Comparison of ENCODE assay signal across 11 cellular contexts in the genomic region with DNA sequence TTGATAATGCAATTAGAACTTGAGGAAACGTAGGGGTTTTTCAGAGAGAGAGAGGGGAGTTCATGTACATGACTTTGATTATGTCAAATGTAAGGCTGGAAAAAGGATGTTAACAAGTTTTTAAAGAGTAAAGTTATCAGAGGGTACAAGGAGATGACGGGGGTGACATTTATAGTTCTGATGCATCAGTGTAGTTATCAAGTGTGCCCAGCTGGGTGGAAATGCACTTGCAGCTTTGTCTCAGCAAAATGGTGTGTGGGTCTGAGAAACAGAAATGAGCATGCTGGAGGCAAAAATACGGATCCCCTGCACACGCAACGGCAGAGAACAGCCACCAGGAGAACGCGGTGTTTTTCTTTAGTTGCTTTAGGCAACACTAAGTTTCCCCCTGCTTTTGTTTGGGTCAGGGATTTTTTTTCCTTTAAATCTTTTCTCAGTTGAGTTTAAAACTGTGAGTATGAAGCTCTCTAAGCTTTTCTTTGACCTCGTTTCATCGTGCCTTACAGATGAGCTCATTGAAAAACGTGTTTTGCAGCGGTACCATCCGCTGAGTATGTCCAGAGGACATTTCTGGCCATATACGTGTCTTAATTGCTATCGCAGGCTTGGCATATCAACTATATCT.
DNase-seq lines count a peak whose midpoint lies in the region; ATAC-seq and TF ChIP-seq lines count a peak whose summit lies in the region.
"Had no signal": no experiment of that assay in that cellular context is flagged by ENCODE, and none has a peak within 500 bp of the region (broad histone marks: within the 10 kb centered on the region; RNA-seq: fewer than 3 reads in every experiment).

No MANE protein-coding gene starts in this region.

- peaks cover 6% of the 10 kb centered on the region for H3K27me3 Mint-ChIP-seq in brain
- H3K27me3 Mint-ChIP-seq in activated naive CD8-positive, alpha-beta T cell treated with anti-CD3 and anti-CD28 coated beads, Interleukin-2, amount 50 U/mL, for 24 hours = peaks cover 2% of the 10 kb centered on the region
- H3K27me3 Mint-ChIP-seq in activated CD4-positive, alpha-beta T cell treated with anti-CD3 and anti-CD28 coated beads for 36 hours = peaks cover 10% of the 10 kb centered on the region

- peak overlapping the region; percentile 26 for H3K9ac ChIP-seq in smooth muscle cell (ENCODE audit: low read depth)

- 74% methylated on average over 14 of the region's 14 CpGs for WGBS in smooth muscle cell (ENCODE audit: low lambda C conversion rate)

- POLR2A ChIA-PET in activated CD4-positive, alpha-beta T cell treated with anti-CD3 and anti-CD28 coated beads for 36 hours (lab: Charles Lee) = no interaction called here

- H3F3A ChIP-seq in smooth muscle cell (ENCODE audit: low read depth) = peaks cover 10% of the 10 kb centered on the region

- H3K9me3 ChIP-seq in smooth muscle cell (replicated peaks; ENCODE audit: low read depth) = no peaks in the 10 kb centered on the region

- H4K20me1 ChIP-seq in smooth muscle cell (ENCODE audit: low read depth) = peaks cover 100% of the 10 kb centered on the region

- H2AFZ ChIP-seq in smooth muscle cell (ENCODE audit: low read depth) = no peak overlapping the region

- no peak for ATAC-seq in activated naive CD8-positive, alpha-beta T cell treated with anti-CD3 and anti-CD28 coated beads, Interleukin-2, amount 50 U/mL, for 24 hours
- ATAC-seq in activated CD4-positive, alpha-beta T cell treated with anti-CD3 and anti-CD28 coated beads for 36 hours = no peak
- ATAC-seq: natural killer cell had no signal

- no peaks in the 10 kb centered on the region for H3K27me3 ChIP-seq in smooth muscle cell (ENCODE audit: low read depth)

- peaks cover 0 to 9% (median 5%) of the 10 kb centered on the region in 5 experiments for H3K9me3 Mint-ChIP-seq in brain
- H3K9me3 Mint-ChIP-seq in activated naive CD8-positive, alpha-beta T cell treated with anti-CD3 and anti-CD28 coated beads, Interleukin-2, amount 50 U/mL, for 24 hours = no peaks in the 10 kb centered on the region
- H3K9me3 Mint-ChIP-seq in activated CD4-positive, alpha-beta T cell treated with anti-CD3 and anti-CD28 coated beads for 36 hours (ENCODE audit: low read depth) = peaks cover 7% of the 10 kb centered on the region

- peaks cover 67% of the 10 kb centered on the region for H3K4me1 Mint-ChIP-seq in brain
- no peaks in the 10 kb centered on the region for H3K4me1 Mint-ChIP-seq in activated naive CD8-positive, alpha-beta T cell treated with anti-CD3 and anti-CD28 coated beads, Interleukin-2, amount 50 U/mL, for 24 hours
- H3K4me1 Mint-ChIP-seq in activated CD4-positive, alpha-beta T cell treated with anti-CD3 and anti-CD28 coated beads for 36 hours = no peaks in the 10 kb centered on the region
- H3K4me1 Mint-ChIP-seq: natural killer cell had no signal

- H3K36me3 ChIP-seq in smooth muscle cell (ENCODE audit: low read depth) = no peaks in the 10 kb centered on the region

- CTCF ChIA-PET in activated CD4-positive, alpha-beta T cell treated with anti-CD3 and anti-CD28 coated beads for 36 hours (lab: Charles Lee) = interaction anchor here (0.7 kb wide), 1 partner anchor 20 kb away, joined by 3 read pairs; no protein-coding TSS in a partner anchor

- H3K79me2 ChIP-seq in smooth muscle cell (ENCODE audit: low read depth) = peaks cover 92% of the 10 kb centered on the region

- intact Hi-C loops in activated CD4-positive, alpha-beta T cell treated with anti-CD3 and anti-CD28 coated beads for 36 hours (cut with DNase I, micrococcal nuclease) = no loop called here

- H3K4me3 ChIP-seq in GM12864 (ENCODE audit: low read depth, low read length) (no peak overlapping the region), smooth muscle cell (no peak overlapping the region)

- TF ChIP-seq CTCF in GM12864 (IDR thresholded peaks at IDR 0.05; ENCODE audit: low read depth, low read length, missing control alignments) = peak; percentile 21
- TF ChIP-seq CTCF in brain (conservative IDR thresholded peaks at IDR 0.05) = peak in 1 of 2 experiments; percentile 50
- TF ChIP-seq CTCF in smooth muscle cell (IDR thresholded peaks at IDR 0.05; ENCODE audit: borderline replicate concordance, insufficient read depth, poor library complexity, severe bottlenecking) = no peak

- peaks cover 26% of the 10 kb centered on the region for H3K36me3 Mint-ChIP-seq in brain
- H3K36me3 Mint-ChIP-seq in activated naive CD8-positive, alpha-beta T cell treated with anti-CD3 and anti-CD28 coated beads, Interleukin-2, amount 50 U/mL, for 24 hours (ENCODE audit: low read depth) = no peaks in the 10 kb centered on the region
- no peaks in the 10 kb centered on the region for H3K36me3 Mint-ChIP-seq in activated CD4-positive, alpha-beta T cell treated with anti-CD3 and anti-CD28 coated beads for 36 hours (ENCODE audit: low read depth)
- H3K36me3 Mint-ChIP-seq: natural killer cell had no signal

- DNase-seq in GM12864 (ENCODE audit: low read depth) = no peak
- peak; percentile 26 for DNase-seq in iPS-NIHi11 (ENCODE audit: low spot score)
- no peak for DNase-seq in smooth muscle cell (lab: John Stamatoyannopoulos, UW; ENCODE audit: unreplicated experiment)
- DNase-seq in activated gamma-delta T cell (lab: John Stamatoyannopoulos, UW) = no peak
- no peak for DNase-seq in activated naive CD8-positive, alpha-beta T cell treated with anti-CD3 and anti-CD28 coated beads, Interleukin-2, amount 50 U/mL, for 24 hours
- no peak for DNase-seq in activated CD4-positive, alpha-beta T cell treated with anti-CD3 and anti-CD28 coated beads for 36 hours
- no peak for DNase-seq in SHP77 (lab: John Stamatoyannopoulos, UW)
- DNase-seq: natural killer cell; stimulated activated CD4-positive, alpha-beta T cell treated with anti-CD3 and anti-CD28 coated beads, Interleukin-4, amount 100 ng/mL, for 1 hour; T-helper 1 cell had no signal

- H3K4me3 Mint-ChIP-seq in brain = peak overlapping the region in 2 of 5 experiments; percentile 16 to 38
- no peak overlapping the region for H3K4me3 Mint-ChIP-seq in activated naive CD8-positive, alpha-beta T cell treated with anti-CD3 and anti-CD28 coated beads, Interleukin-2, amount 50 U/mL, for 24 hours
- no peak overlapping the region for H3K4me3 Mint-ChIP-seq in activated CD4-positive, alpha-beta T cell treated with anti-CD3 and anti-CD28 coated beads for 36 hours
- H3K4me3 Mint-ChIP-seq: natural killer cell had no signal

- peak overlapping the region; percentile 50 for H3K27ac ChIP-seq in smooth muscle cell (ENCODE audit: low read depth)

- no peak overlapping the region for H3K4me2 ChIP-seq in smooth muscle cell

- peak overlapping the region in 4 of 5 experiments; percentile 1 to 81 (median 42) for H3K27ac Mint-ChIP-seq in brain
- no peak overlapping the region for H3K27ac Mint-ChIP-seq in activated naive CD8-positive, alpha-beta T cell treated with anti-CD3 and anti-CD28 coated beads, Interleukin-2, amount 50 U/mL, for 24 hours
- H3K27ac Mint-ChIP-seq in activated CD4-positive, alpha-beta T cell treated with anti-CD3 and anti-CD28 coated beads for 36 hours = no peak overlapping the region
- H3K27ac Mint-ChIP-seq: natural killer cell had no signal

- H3K4me1 ChIP-seq in smooth muscle cell (ENCODE audit: low read depth) = peaks cover 5% of the 10 kb centered on the region

Comparison
In these comparisons a context has a peak if more than half of its experiments do, and no peak if none do; other contexts are left out.
1. H3K27ac Mint-ChIP-seq: peak in brain (4 of 5); none in activated naive CD8-positive, alpha-beta T cell treated with anti-CD3 and anti-CD28 coated beads, Interleukin-2, amount 50 U/mL, for 24 hours (single experiment) and activated CD4-positive, alpha-beta T cell treated with anti-CD3 and anti-CD28 coated beads for 36 hours (single experiment).